8 cellular contexts compared by ENCODE assay signal in the genomic region with DNA sequence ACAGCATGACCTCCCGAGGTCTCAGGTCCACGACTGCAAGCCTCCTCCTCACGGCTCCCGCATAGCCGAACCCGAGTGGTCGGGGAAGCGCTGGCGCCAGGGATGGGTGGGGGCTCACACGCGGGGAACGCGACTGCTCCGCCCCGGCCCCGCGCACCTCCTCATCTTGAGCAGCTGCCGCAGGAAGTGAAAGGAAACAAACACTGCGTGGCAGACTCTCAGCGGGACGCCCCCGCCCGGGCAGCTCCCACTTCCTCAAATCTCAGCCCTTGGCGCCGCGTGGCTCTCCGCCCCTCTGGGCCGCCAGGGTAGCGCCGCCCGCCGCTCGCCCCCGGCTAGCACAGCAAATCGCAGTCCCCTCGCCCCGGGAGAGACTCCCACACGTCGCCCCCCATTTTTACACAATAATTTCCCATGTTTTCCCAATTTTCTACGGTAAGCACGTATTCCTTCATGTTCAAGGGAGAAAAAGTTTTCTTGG. TPM values are rescaled to one million over a fixed set of nuclear protein-coding genes. Genes with fewer than 3 reads are reported as not detected.
A peak's percentile ranks its signal among the peaks of the same experiment; 100 is the strongest.
DNase-seq lines count a peak whose midpoint lies in the region; ATAC-seq and TF ChIP-seq lines count a peak whose summit lies in the region.

A gene with protein sequence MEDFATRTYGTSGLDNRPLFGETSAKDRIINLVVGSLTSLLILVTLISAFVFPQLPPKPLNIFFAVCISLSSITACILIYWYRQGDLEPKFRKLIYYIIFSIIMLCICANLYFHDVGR (minus strand): TSS at position 188 of the 481 bp plus-strand sequence. CDS start 229 bp downstream, outside the sequence.

- POLR2A ChIA-PET in AG04449 (lab: Yijun Ruan, JAX) = interaction anchor here (0.6 to 2.3 kb wide), 3 partner anchors 66 to 160 kb away, joined by 3 to 21 read pairs (median 5); a partner anchor contains a TSS
- POLR2A ChIA-PET in activated CD8-positive, alpha-beta T cell treated with anti-CD3 and anti-CD28 coated beads for 36 hours (lab: Charles Lee) = interaction anchor here (0.7 to 7.7 kb wide), 18 partner anchors 9 to 381 kb away, joined by 3 to 90 read pairs (median 5); a partner anchor contains a TSS

- intact Hi-C loops in activated CD8-positive, alpha-beta T cell treated with anti-CD3 and anti-CD28 coated beads for 36 hours (cut with micrococcal nuclease) = loop anchor here (10.0 kb wide), 1 partner anchor 165 kb away; a partner anchor contains a TSS

- peaks cover 25% of the 10 kb centered on the region for H3K4me1 Mint-ChIP-seq in activated CD8-positive, alpha-beta T cell treated with anti-CD3 and anti-CD28 coated beads for 36 hours (ENCODE audit: low read depth)
- H3K4me1 Mint-ChIP-seq in memory B cell = peaks cover 18% of the 10 kb centered on the region

- peak within 1 kb of the TSS; percentile 98 for H3K27ac Mint-ChIP-seq in activated CD8-positive, alpha-beta T cell treated with anti-CD3 and anti-CD28 coated beads for 36 hours
- H3K27ac Mint-ChIP-seq in memory B cell = peak within 1 kb of the TSS; percentile 98

- H3K4me3 Mint-ChIP-seq in activated CD8-positive, alpha-beta T cell treated with anti-CD3 and anti-CD28 coated beads for 36 hours = peak within 1 kb of the TSS; percentile 98
- H3K4me3 Mint-ChIP-seq in memory B cell = peak within 1 kb of the TSS; percentile 99

- peak; percentile 32 for TF ChIP-seq CTCF in AG04449 (IDR thresholded peaks at IDR 0.05; ENCODE audit: insufficient read depth, low read length, missing control alignments)
- TF ChIP-seq CTCF in activated CD8-positive, alpha-beta T cell treated with anti-CD3 and anti-CD28 coated beads for 36 hours (IDR thresholded peaks at IDR 0.05) = no peak

- H3K4me3 ChIP-seq in AG04449 (ENCODE audit: low read depth, low read length) = peak within 1 kb of the TSS; percentile 93

- H3K36me3 Mint-ChIP-seq in activated CD8-positive, alpha-beta T cell treated with anti-CD3 and anti-CD28 coated beads for 36 hours (ENCODE audit: low read depth) = peaks cover 42% of the 10 kb centered on the region
- H3K36me3 Mint-ChIP-seq in memory B cell = peaks cover 6% of the 10 kb centered on the region

- no peaks in the 10 kb centered on the region for H3K9me3 Mint-ChIP-seq in activated CD8-positive, alpha-beta T cell treated with anti-CD3 and anti-CD28 coated beads for 36 hours
- H3K9me3 Mint-ChIP-seq in memory B cell = no peaks in the 10 kb centered on the region

- CTCF ChIA-PET in AG04449 (lab: Yijun Ruan, JAX) = interaction anchor here (0.9 to 5.4 kb wide), 6 partner anchors 11 to 196 kb away, joined by 3 to 26 read pairs (median 4); no protein-coding TSS in a partner anchor
- CTCF ChIA-PET in activated CD8-positive, alpha-beta T cell treated with anti-CD3 and anti-CD28 coated beads for 36 hours (lab: Charles Lee) = interaction anchor here (0.6 to 3.0 kb wide), 8 partner anchors 12 to 160 kb away, joined by 3 to 14 read pairs (median 4); a partner anchor contains a TSS

- DNase-seq in AG04449 (ENCODE audit: low read depth, low spot score) (no peak), NCI-H82 treated with DMSO at 0.1 percent for 48 hours (lab: John Stamatoyannopoulos, UW; ENCODE audit: unreplicated experiment) (peak; percentile 20), memory B cell (ENCODE audit: low spot score in 2 of 2) (peak; percentile 86 to 88)
- peak; percentile 92 for DNase-seq in activated CD8-positive, alpha-beta T cell treated with anti-CD3 and anti-CD28 coated beads for 36 hours
- DNase-seq in effector CD4-positive, alpha-beta T cell = peak; percentile 85
- DNase-seq in stimulated activated CD8-positive, alpha-beta memory T cell treated with anti-CD3 and anti-CD28 coated beads, Interleukin-12 subunit alpha, Interleukin-12 subunit beta, amount 100 ng/mL, for 4 hours (ENCODE audit: low read depth) = peak; percentile 79

- ATAC-seq in HG03064 (IDR thresholded peaks at IDR 0.05; ENCODE audit: low read depth, unreplicated experiment) (peak; percentile 43), memory B cell (ENCODE audit: low read depth) (peak; percentile 68)
- peak; percentile 48 for ATAC-seq in activated CD8-positive, alpha-beta T cell treated with anti-CD3 and anti-CD28 coated beads for 36 hours

- H3K27me3 Mint-ChIP-seq in activated CD8-positive, alpha-beta T cell treated with anti-CD3 and anti-CD28 coated beads for 36 hours = peaks cover 2% of the 10 kb centered on the region
- H3K27me3 Mint-ChIP-seq in memory B cell = no peaks in the 10 kb centered on the region

- peak; percentile 71 for TF ChIP-seq POLR2A in GM18526 (IDR thresholded peaks at IDR 0.05; ENCODE audit: extremely low read depth, insufficient read length)

RNA-seq across cellular contexts. Expression of the gene that starts here (rescaled TPM):
- total RNA-seq in activated CD8-positive, alpha-beta T cell treated with anti-CD3 and anti-CD28 coated beads for 36 hours = 10 to 100 TPM; 67.0 to 67.2 TPM
